ENCODE assay signal across 29 cellular contexts in genomic region chr5:149706158-149706557, GRCh38.
"Had no signal": no experiment of that assay in that cellular context is flagged by ENCODE, and none has a peak within 500 bp of the region (broad histone marks: within the 10 kb centered on the region; RNA-seq: fewer than 3 reads in every experiment).

No MANE protein-coding gene starts in this region.

- H3K9me3 ChIP-seq: stomach, suprapubic skin, testis, thoracic aorta, thyroid gland, tibial artery, tibial nerve, transverse colon, upper lobe of left lung, upper lobe of right lung, uterus, vagina had no signal

- H3K4me3 ChIP-seq: stomach, suprapubic skin, testis, thoracic aorta, thyroid gland, tibial artery, tibial nerve, transverse colon, upper lobe of left lung, upper lobe of right lung, uterus, vagina had no signal

- H3K27ac ChIP-seq: stomach, suprapubic skin, testis, thoracic aorta, thyroid gland, tibial artery, tibial nerve, transverse colon, upper lobe of left lung, upper lobe of right lung, uterus, vagina had no signal

- H3K27me3 ChIP-seq: suprapubic skin, testis, thyroid gland, tibial nerve, transverse colon, upper lobe of left lung, uterus, vagina had no signal

- H3K36me3 ChIP-seq: stomach, suprapubic skin, thoracic aorta, thyroid gland, tibial artery, tibial nerve, transverse colon, upper lobe of left lung, upper lobe of right lung, uterus, vagina had no signal

- H3K4me3 Mint-ChIP-seq: stimulated activated effector memory CD8-positive, alpha-beta T cell treated with anti-CD3 and anti-CD28 coated beads, Interleukin-12 subunit alpha, Interleukin-12 subunit beta, amount 100 ng/mL, for 72 hours; stimulated activated memory B cell treated with anti-CD40 and anti-IgM and Interleukin-4, amounts not matched to agents 10 μg/mL and 1 μg/mL and 100 μg/mL, for 72 hours; stimulated activated naive B cell treated with anti-CD40 and anti-IgM and Interleukin-4, amounts not matched to agents 10 μg/mL and 1 μg/mL and 100 μg/mL, for 72 hours; stimulated activated naive CD8-positive, alpha-beta T cell treated with anti-CD3 and anti-CD28 coated beads, Interleukin-15, amount 100 ng/mL, for 72 hours; stimulated activated naive CD8-positive, alpha-beta T cell treated with anti-CD3 and anti-CD28 coated beads, Interleukin-15, Interleukin-2, amounts not matched to agents 100 ng/mL and 50 ng/mL, for 24 hours; type B pancreatic cell had no signal

- H3K27ac Mint-ChIP-seq: stimulated activated effector memory CD8-positive, alpha-beta T cell treated with anti-CD3 and anti-CD28 coated beads, Interleukin-12 subunit alpha, Interleukin-12 subunit beta, amount 100 ng/mL, for 72 hours; stimulated activated memory B cell treated with anti-CD40 and anti-IgM and Interleukin-4, amounts not matched to agents 10 μg/mL and 1 μg/mL and 100 μg/mL, for 72 hours; stimulated activated naive B cell treated with anti-CD40 and anti-IgM and Interleukin-4, amounts not matched to agents 10 μg/mL and 1 μg/mL and 100 μg/mL, for 72 hours; stimulated activated naive CD8-positive, alpha-beta T cell treated with anti-CD3 and anti-CD28 coated beads, Interleukin-15, Interleukin-2, amounts not matched to agents 100 ng/mL and 50 ng/mL, for 24 hours; type B pancreatic cell had no signal

- DNase-seq: stimulated activated CD4-positive, alpha-beta T cell treated with anti-CD3 and anti-CD28 coated beads, Interleukin-2, amount 100 ng/mL, for 48 hours; stimulated activated CD4-positive, alpha-beta T cell treated with anti-CD3 and anti-CD28 coated beads, Interleukin-4, amount 100 ng/mL, for 1 hour; stimulated activated CD4-positive, alpha-beta T cell treated with anti-CD3 and anti-CD28 coated beads, Interleukin-4, amount 100 ng/mL, for 24 hours; stimulated activated CD4-positive, alpha-beta T cell treated with anti-CD3 and anti-CD28 coated beads, Interleukin-4, amount 100 ng/mL, for 4 hours; stimulated activated CD8-positive, alpha-beta memory T cell treated with anti-CD3 and anti-CD28 coated beads, Interleukin-4, amount 100 ng/mL, for 48 hours; stimulated activated naive B cell treated with anti-CD40 and anti-IgM and Interleukin-4, amounts not matched to agents 10 μg/mL and 1 μg/mL and 100 μg/mL, for 72 hours; stimulated activated naive CD4-positive, alpha-beta T cell; stimulated activated naive CD4-positive, alpha-beta T cell treated with Interleukin-2 at 50 U/mL for 16 hours; stimulated activated naive CD8-positive, alpha-beta T cell treated with anti-CD3 and anti-CD28 coated beads, Interleukin-15, amount 100 ng/mL, for 72 hours; stimulated activated naive CD8-positive, alpha-beta T cell treated with anti-CD3 and anti-CD28 coated beads, Interleukin-15, Interleukin-2, amounts not matched to agents 100 U/mL and 50 U/mL, for 24 hours; stomach; substantia nigra; testis; thyroid gland; tibial artery; transverse colon; trophoblast cell; upper lobe of left lung; upper lobe of right lung; uterus had no signal

- ATAC-seq: stimulated activated effector memory CD8-positive, alpha-beta T cell treated with anti-CD3 and anti-CD28 coated beads, Interleukin-12 subunit alpha, Interleukin-12 subunit beta, amount 100 ng/mL, for 72 hours; stimulated activated memory B cell treated with anti-CD40 and anti-IgM and Interleukin-4, amounts not matched to agents 10 μg/mL and 1 μg/mL and 100 μg/mL, for 72 hours; stimulated activated naive B cell treated with anti-CD40 and anti-IgM and Interleukin-4, amounts not matched to agents 10 μg/mL and 1 μg/mL and 100 μg/mL, for 72 hours; stimulated activated naive CD8-positive, alpha-beta T cell treated with anti-CD3 and anti-CD28 coated beads, Interleukin-15, amount 100 ng/mL, for 72 hours; stimulated activated naive CD8-positive, alpha-beta T cell treated with anti-CD3 and anti-CD28 coated beads, Interleukin-15, Interleukin-2, amounts not matched to agents 100 U/mL and 50 U/mL, for 24 hours; upper lobe of right lung had no signal

- H3K4me1 Mint-ChIP-seq: stimulated activated effector memory CD8-positive, alpha-beta T cell treated with anti-CD3 and anti-CD28 coated beads, Interleukin-12 subunit alpha, Interleukin-12 subunit beta, amount 100 ng/mL, for 72 hours; stimulated activated memory B cell treated with anti-CD40 and anti-IgM and Interleukin-4, amounts not matched to agents 10 μg/mL and 1 μg/mL and 100 μg/mL, for 72 hours; stimulated activated naive B cell treated with anti-CD40 and anti-IgM and Interleukin-4, amounts not matched to agents 10 μg/mL and 1 μg/mL and 100 μg/mL, for 72 hours; stimulated activated naive CD8-positive, alpha-beta T cell treated with anti-CD3 and anti-CD28 coated beads, Interleukin-15, amount 100 ng/mL, for 72 hours had no signal

- FAIRE-seq: urothelium cell line had no signal

- H3K9me3 Mint-ChIP-seq: stimulated activated effector memory CD8-positive, alpha-beta T cell treated with anti-CD3 and anti-CD28 coated beads, Interleukin-12 subunit alpha, Interleukin-12 subunit beta, amount 100 ng/mL, for 72 hours; stimulated activated memory B cell treated with anti-CD40 and anti-IgM and Interleukin-4, amounts not matched to agents 10 μg/mL and 1 μg/mL and 100 μg/mL, for 72 hours; stimulated activated naive CD8-positive, alpha-beta T cell treated with anti-CD3 and anti-CD28 coated beads, Interleukin-15, Interleukin-2, amounts not matched to agents 100 ng/mL and 50 ng/mL, for 24 hours; type B pancreatic cell had no signal

- H3K4me1 ChIP-seq: suprapubic skin, testis, thyroid gland, tibial artery, tibial nerve, transverse colon, upper lobe of left lung, upper lobe of right lung, uterus, vagina had no signal
